Comparison of ENCODE assay signal across 24 cellular contexts in genomic region chr7:99420213-99420612, GRCh38. TPM values are rescaled to one million over a fixed set of nuclear protein-coding genes. Genes with fewer than 3 reads are reported as not detected.
DNase-seq lines count a peak whose midpoint lies in the region; ATAC-seq, FAIRE-seq and TF ChIP-seq lines count a peak whose summit lies in the region.
"Had no signal": no experiment of that assay in that cellular context is flagged by ENCODE, and none has a peak within 500 bp of the region (broad histone marks: within the 10 kb centered on the region; RNA-seq: fewer than 3 reads in every experiment).

No MANE protein-coding gene starts in this region.

- TF ChIP-seq EP300 in H1 (IDR thresholded peaks at IDR 0.05; ENCODE audit: borderline replicate concordance in 1 of 2, low read depth in 2 of 2, low read length in 2 of 2) = no peak

- 94% methylated on average over 5 of the region's 5 CpGs; no CpG with 5 or more reads in 1 of the 2 experiments for WGBS in H1 (ENCODE audit: extremely low coverage in 1 of 2, insufficient coverage in 1 of 2, insufficient read length in 1 of 2, insufficient replicate concordance in 2 of 2, low coverage in 1 of 2, low lambda C conversion rate in 2 of 2, missing lambda C conversion rate in 1 of 2), 2 experiments

- H3K4me3 ChIP-seq in H7 (ENCODE audit: insufficient read depth, low read depth, low read length) = no peak overlapping the region
- H3K4me3 ChIP-seq in H1 (ENCODE audit: extremely low read depth in 1 of 4, insufficient read depth in 2 of 4, low read depth in 3 of 4, low read length in 4 of 4) = no peak overlapping the region
- H3K4me3 ChIP-seq: MG63, SJCRH30 had no signal

- no peak overlapping the region for H3K56ac ChIP-seq in H1 (replicated peaks; ENCODE audit: insufficient read length, low read depth, low read length)

- H3K9me3 Mint-ChIP-seq in activated T-cell treated with anti-CD3 and anti-CD28 coated beads, Interleukin-2, amount 50 U/mL, for 24 hours = no peaks in the 10 kb centered on the region
- no peaks in the 10 kb centered on the region for H3K9me3 Mint-ChIP-seq in activated T-cell treated with anti-CD3 and anti-CD28 coated beads, Interleukin-2, amount 50 U/mL, for 72 hours
- H3K9me3 Mint-ChIP-seq in stimulated activated effector memory CD8-positive, alpha-beta T cell treated with anti-CD3 and anti-CD28 coated beads, Interleukin-12 subunit alpha, Interleukin-12 subunit beta, amount 100 ng/mL, for 72 hours = no peaks in the 10 kb centered on the region
- H3K9me3 Mint-ChIP-seq in nephron progenitor cell = peaks cover 5% of the 10 kb centered on the region
- H3K9me3 Mint-ChIP-seq: CD4-positive, alpha-beta T cell had no signal

- H3K27ac Mint-ChIP-seq in activated T-cell treated with anti-CD3 and anti-CD28 coated beads, Interleukin-2, amount 50 U/mL, for 24 hours = peak overlapping the region; percentile 33
- H3K27ac Mint-ChIP-seq in activated T-cell treated with anti-CD3 and anti-CD28 coated beads, Interleukin-2, amount 50 U/mL, for 72 hours = no peak overlapping the region
- peak overlapping the region; percentile 48 for H3K27ac Mint-ChIP-seq in stimulated activated effector memory CD8-positive, alpha-beta T cell treated with anti-CD3 and anti-CD28 coated beads, Interleukin-12 subunit alpha, Interleukin-12 subunit beta, amount 100 ng/mL, for 72 hours
- H3K27ac Mint-ChIP-seq in nephron progenitor cell = no peak overlapping the region
- H3K27ac Mint-ChIP-seq: B cell; CD4-positive, alpha-beta T cell had no signal

- H3K4me1 ChIP-seq in H1 (replicated peaks in 1 of 4; ENCODE audit: control insufficient read depth in 3 of 4, insufficient read depth in 4 of 4, low read length in 3 of 4) = no peaks in the 10 kb centered on the region; a peak in 1 of 7 replicates
- H3K4me1 ChIP-seq: SJCRH30 had no signal

- H3K4me1 Mint-ChIP-seq in activated T-cell treated with anti-CD3 and anti-CD28 coated beads, Interleukin-2, amount 50 U/mL, for 24 hours (ENCODE audit: low read depth) = peaks cover 5% of the 10 kb centered on the region
- H3K4me1 Mint-ChIP-seq in activated T-cell treated with anti-CD3 and anti-CD28 coated beads, Interleukin-2, amount 50 U/mL, for 72 hours (ENCODE audit: low read depth) = peaks cover 15% of the 10 kb centered on the region
- H3K4me1 Mint-ChIP-seq in stimulated activated effector memory CD8-positive, alpha-beta T cell treated with anti-CD3 and anti-CD28 coated beads, Interleukin-12 subunit alpha, Interleukin-12 subunit beta, amount 100 ng/mL, for 72 hours = peaks cover 7% of the 10 kb centered on the region
- H3K4me1 Mint-ChIP-seq in nephron progenitor cell = no peaks in the 10 kb centered on the region
- H3K4me1 Mint-ChIP-seq: B cell had no signal

- H3K79me1 ChIP-seq in H1 (ENCODE audit: low read depth, low read length) = no peaks in the 10 kb centered on the region; the same call in none of the 2 replicates

- no peak for TF ChIP-seq RAD21 in H1 (IDR thresholded peaks at IDR 0.05 in 1 of 2, conservative IDR thresholded peaks at IDR 0.05 in 1 of 2; ENCODE audit: low read depth in 2 of 2, low read length in 2 of 2)

- H3K18ac ChIP-seq in H1 (ENCODE audit: extremely low read depth, low read length) = no peak overlapping the region

- no peak overlapping the region for H3K23ac ChIP-seq in H1 (ENCODE audit: insufficient read length)

- TF ChIP-seq CTCF in H1 (IDR thresholded peaks at IDR 0.05; ENCODE audit: control extremely low read depth in 1 of 3, insufficient read depth in 1 of 3, low read depth in 1 of 3, low read length in 3 of 3) (no peak), nephron progenitor cell (IDR thresholded peaks at IDR 0.05) (no peak)

- no peaks in the 10 kb centered on the region for H3K27me3 Mint-ChIP-seq in activated T-cell treated with anti-CD3 and anti-CD28 coated beads, Interleukin-2, amount 50 U/mL, for 24 hours
- H3K27me3 Mint-ChIP-seq in activated T-cell treated with anti-CD3 and anti-CD28 coated beads, Interleukin-2, amount 50 U/mL, for 72 hours (ENCODE audit: low read depth) = no peaks in the 10 kb centered on the region
- H3K27me3 Mint-ChIP-seq in nephron progenitor cell (ENCODE audit: low read depth, poor library complexity) = no peaks in the 10 kb centered on the region
- H3K27me3 Mint-ChIP-seq: B cell; CD4-positive, alpha-beta T cell had no signal

- no peak for FAIRE-seq in H1 (lab: Jason Lieb, UNC)
- FAIRE-seq: D721Med, HTR-8/SVneo had no signal

- H3K27me3 ChIP-seq in H7 (ENCODE audit: control insufficient read depth, insufficient read depth, low read length) = no peaks in the 10 kb centered on the region
- no peaks in the 10 kb centered on the region; a peak in 1 of 7 replicates for H3K27me3 ChIP-seq in H1 (replicated peaks in 1 of 4; ENCODE audit: control insufficient read depth in 3 of 4, extremely low read depth in 1 of 4, insufficient read depth in 3 of 4, low read length in 3 of 4)
- H3K27me3 ChIP-seq: MG63, SJCRH30 had no signal

- no peak overlapping the region for H4K5ac ChIP-seq in H1 (ENCODE audit: insufficient read length, low read depth, low read length)

- TF ChIP-seq POLR2A in H1 (IDR thresholded peaks at IDR 0.05; ENCODE audit: control extremely low read depth in 1 of 2, low read depth in 2 of 2, low read length in 2 of 2) = no peak

- no peak overlapping the region for H2BK15ac ChIP-seq in H1 (ENCODE audit: low read length)

- no peak for DNase-seq in activated T-cell treated with anti-CD3 and anti-CD28 coated beads, Interleukin-2, amount 50 U/mL, for 24 hours
- no peak for DNase-seq in activated T-cell treated with anti-CD3 and anti-CD28 coated beads, Interleukin-2, amount 50 U/mL, for 72 hours
- DNase-seq in H7 (peak; percentile 37), H1 (ENCODE audit: low read depth in 1 of 2, low spot score in 2 of 2) (no peak), COLO668 (lab: John Stamatoyannopoulos, UW; ENCODE audit: unreplicated experiment) (no peak), nephron progenitor cell (no peak), NCI-H748 (lab: John Stamatoyannopoulos, UW; ENCODE audit: unreplicated experiment) (no peak)
- DNase-seq in stimulated activated effector memory CD8-positive, alpha-beta T cell treated with anti-CD3 and anti-CD28 coated beads, Interleukin-12 subunit alpha, Interleukin-12 subunit beta, amount 100 ng/mL, for 72 hours (ENCODE audit: low spot score in 2 of 2) = no peak
- DNase-seq: CD4-positive, alpha-beta T cell; DMS79 treated with DMSO at 0.1 percent for 48 hours; IMR-90; Karpas-422; MG63; NCI-H1048; NCI-H1436; NCI-H2029; NCI-H345; NCI-H524 treated with DMSO at 0.1 percent for 48 hours; PC-3; RPMI8226; SJCRH30 had no signal

- H3K4me2 ChIP-seq in H1 (ENCODE audit: insufficient read depth in 1 of 2, low read depth in 2 of 2, low read length in 2 of 2) = no peak overlapping the region

- no peak overlapping the region for H3K27ac ChIP-seq in H1 (ENCODE audit: low read depth, low read length)
- H3K27ac ChIP-seq: SJCRH30 had no signal

- no peaks in the 10 kb centered on the region for H3K9me3 ChIP-seq in H1 (ENCODE audit: insufficient read depth in 2 of 2, low read depth in 1 of 2, low read length in 1 of 2)
- H3K9me3 ChIP-seq: MG63, SJCRH30 had no signal

- POLR2A ChIA-PET in H1 (lab: Charles Lee; ENCODE audit: partially characterized antibody) = interaction anchor here (0.6 to 5.1 kb wide), 12 partner anchors 10 to 968 kb away, joined by 3 to 32 read pairs (median 5); partner anchors contain the start of genes BUD31, CPSF4, PDAP1 and PTCD1

- H3K9ac ChIP-seq in H1 (replicated peaks in 1 of 4; ENCODE audit: extremely low read depth in 1 of 4, low read depth in 3 of 4, low read length in 3 of 4) = no peak overlapping the region

- H3K14ac ChIP-seq in H1 (ENCODE audit: insufficient read length) = no peak overlapping the region

- no peaks in the 10 kb centered on the region for H3K79me2 ChIP-seq in H1 (ENCODE audit: control insufficient read depth in 1 of 2, insufficient read depth in 2 of 2, low read length in 2 of 2)

- no peak for ATAC-seq in activated T-cell treated with anti-CD3 and anti-CD28 coated beads, Interleukin-2, amount 50 U/mL, for 72 hours (replicated peaks in 1 of 2)
- no peak for ATAC-seq in stimulated activated effector memory CD8-positive, alpha-beta T cell treated with anti-CD3 and anti-CD28 coated beads, Interleukin-12 subunit alpha, Interleukin-12 subunit beta, amount 100 ng/mL, for 72 hours
- ATAC-seq: PC-3 had no signal

- no peak overlapping the region for H2BK20ac ChIP-seq in H1 (ENCODE audit: low read length)

- H3K23me2 ChIP-seq in H1 (ENCODE audit: low read depth, low read length) = no peaks in the 10 kb centered on the region

- no peak overlapping the region for H4K91ac ChIP-seq in H1 (replicated peaks; ENCODE audit: insufficient read length, low read length)

- H2BK5ac ChIP-seq in H1 (ENCODE audit: low read depth, low read length) = no peak overlapping the region

- peaks cover 93% of the 10 kb centered on the region for H3K36me3 Mint-ChIP-seq in activated T-cell treated with anti-CD3 and anti-CD28 coated beads, Interleukin-2, amount 50 U/mL, for 24 hours (ENCODE audit: low read depth)
- peaks cover 6 to 26% of the 10 kb centered on the region in 2 donors for H3K36me3 Mint-ChIP-seq in activated T-cell treated with anti-CD3 and anti-CD28 coated beads, Interleukin-2, amount 50 U/mL, for 72 hours (ENCODE audit: insufficient read depth in 2 of 2)
- peaks cover 90% of the 10 kb centered on the region for H3K36me3 Mint-ChIP-seq in stimulated activated effector memory CD8-positive, alpha-beta T cell treated with anti-CD3 and anti-CD28 coated beads, Interleukin-12 subunit alpha, Interleukin-12 subunit beta, amount 100 ng/mL, for 72 hours
- H3K36me3 Mint-ChIP-seq in nephron progenitor cell (ENCODE audit: low read depth) = peaks cover 44% of the 10 kb centered on the region

- no peak overlapping the region for H3K4ac ChIP-seq in H1 (replicated peaks; ENCODE audit: insufficient read length, low read depth, low read length)

- H2AK5ac ChIP-seq in H1 (ENCODE audit: low read depth, low read length) = no peak overlapping the region

- no peak overlapping the region for H2BK120ac ChIP-seq in H1 (replicated peaks; ENCODE audit: low read depth, low read length)

- H2AFZ ChIP-seq in H1 (ENCODE audit: low read length) = no peak overlapping the region

- no peak overlapping the region for H2BK12ac ChIP-seq in H1 (ENCODE audit: low read depth, low read length)

- peaks cover 3 to 18% of the 10 kb centered on the region in 2 experiments for H4K20me1 ChIP-seq in H1 (replicated peaks in 1 of 2; ENCODE audit: control insufficient read depth in 1 of 2, insufficient read depth in 2 of 2, low read length in 2 of 2)

- H4K8ac ChIP-seq in H1 (ENCODE audit: extremely low read depth, insufficient read depth, low read length) = no peak overlapping the region

- H3K36me3 ChIP-seq in H7 (replicated peaks; ENCODE audit: control insufficient read depth, insufficient read depth, low read length) (peaks cover 56% of the 10 kb centered on the region), H1 (ENCODE audit: control insufficient read depth in 2 of 4, insufficient read depth in 4 of 4, low read length in 3 of 4) (peaks cover 28 to 75% (median 56%) of the 10 kb centered on the region in 4 experiments)

- no peak overlapping the region for H3K4me3 Mint-ChIP-seq in activated T-cell treated with anti-CD3 and anti-CD28 coated beads, Interleukin-2, amount 50 U/mL, for 24 hours
- no peak overlapping the region for H3K4me3 Mint-ChIP-seq in activated T-cell treated with anti-CD3 and anti-CD28 coated beads, Interleukin-2, amount 50 U/mL, for 72 hours
- H3K4me3 Mint-ChIP-seq in stimulated activated effector memory CD8-positive, alpha-beta T cell treated with anti-CD3 and anti-CD28 coated beads, Interleukin-12 subunit alpha, Interleukin-12 subunit beta, amount 100 ng/mL, for 72 hours = no peak overlapping the region
- H3K4me3 Mint-ChIP-seq in nephron progenitor cell = no peak overlapping the region
- H3K4me3 Mint-ChIP-seq: B cell; CD4-positive, alpha-beta T cell had no signal

- CTCF ChIA-PET in H1 (lab: Charles Lee; ENCODE audit: partially characterized antibody) = interaction anchor here (0.7 to 2.3 kb wide), 6 partner anchors 11 to 265 kb away, joined by 3 to 8 read pairs (median 4); partner anchors contain the start of genes BUD31 and PDAP1

RNA-seq across cellular contexts. Expression of gene BUD31, which starts 11.4 kb away (rescaled TPM):
- total RNA-seq in activated T-cell treated with anti-CD3 and anti-CD28 coated beads, Interleukin-2, amount 50 U/mL, for 72 hours = 100 to 1,000 TPM; 218 to 228 TPM
- 74.9 and 78.9 TPM in 2 replicates for total RNA-seq in H7 (2014; rRNA removed; shearing (Covaris generic))
- 114 and 121 TPM in 2 replicates for total RNA-seq in H1 (2021; fragmentation: NEBNext Ultra II Directional; extraction: Animal tissue kit (Norgen Biotek cat#: 25700))
- 46.7 and 72.0 TPM in 2 replicates for polyA plus RNA-seq in H1 (2011; rRNA removed)
- polyA plus RNA-seq in H1 (2011; cell fraction: cytosol; rRNA removed) = 65.3 TPM
- 53.6 TPM for polyA plus RNA-seq in H1 (2011; cell fraction: nucleus; rRNA removed)
- 80.2 to 121 TPM (median 93.7 TPM) in 4 replicates for polyA plus RNA-seq in H1 (2012, experiment 1 of 2)
- polyA plus RNA-seq in H1 (2012, experiment 2 of 2) = 53.6 TPM
- polyA plus RNA-seq in H1 (2013, experiment 1 of 2) = 120 TPM
- polyA plus RNA-seq in H1 (2013, experiment 2 of 2) = 127 TPM
- polyA minus RNA-seq in H1 (2011; rRNA and poly(A)+ RNA removed) = 18.5 and 23.9 TPM in 2 replicates
- polyA minus RNA-seq in H1 (2011; cell fraction: cytosol; rRNA and poly(A)+ RNA removed) = 20.2 TPM
- 20.8 TPM for polyA minus RNA-seq in H1 (2011; cell fraction: nucleus; rRNA and poly(A)+ RNA removed)

RNA-seq across cellular contexts. Expression of gene PDAP1, which starts 11.8 kb away (rescaled TPM):
- total RNA-seq in activated T-cell treated with anti-CD3 and anti-CD28 coated beads, Interleukin-2, amount 50 U/mL, for 72 hours = 100 to 1,000 TPM in 1 of 2 donors, 10 to 100 TPM in 1; 95.0 to 108 TPM
- total RNA-seq in H7 (2014; rRNA removed; shearing (Covaris generic)) = 62.3 and 66.4 TPM in 2 replicates
- total RNA-seq in H1 (2021; fragmentation: NEBNext Ultra II Directional; extraction: Animal tissue kit (Norgen Biotek cat#: 25700)) = 169 and 174 TPM in 2 replicates
- polyA plus RNA-seq in H1 (2011; rRNA removed) = 26.6 and 37.1 TPM in 2 replicates
- polyA plus RNA-seq in H1 (2011; cell fraction: cytosol; rRNA removed) = 121 TPM
- polyA plus RNA-seq in H1 (2011; cell fraction: nucleus; rRNA removed) = 34.9 TPM
- polyA plus RNA-seq in H1 (2012, experiment 1 of 2) = 210 to 261 TPM (median 258 TPM) in 4 replicates
- polyA plus RNA-seq in H1 (2012, experiment 2 of 2) = 117 TPM
- 114 TPM for polyA plus RNA-seq in H1 (2013, experiment 1 of 2)
- 125 TPM for polyA plus RNA-seq in H1 (2013, experiment 2 of 2)
- 5.6 and 11.0 TPM in 2 replicates for polyA minus RNA-seq in H1 (2011; rRNA and poly(A)+ RNA removed)
- polyA minus RNA-seq in H1 (2011; cell fraction: cytosol; rRNA and poly(A)+ RNA removed) = 30.0 TPM
- 9.4 TPM for polyA minus RNA-seq in H1 (2011; cell fraction: nucleus; rRNA and poly(A)+ RNA removed)

RNA-seq across cellular contexts. Expression of gene PTCD1, which starts 18.4 kb away (rescaled TPM):
- total RNA-seq in activated T-cell treated with anti-CD3 and anti-CD28 coated beads, Interleukin-2, amount 50 U/mL, for 72 hours = 1 to 10 TPM; 6.1 to 8.9 TPM
- total RNA-seq in H7 (2014; rRNA removed; shearing (Covaris generic)) = 11.2 and 13.3 TPM in 2 replicates
- total RNA-seq in H1 (2021; fragmentation: NEBNext Ultra II Directional; extraction: Animal tissue kit (Norgen Biotek cat#: 25700)) = 7.5 and 8.5 TPM in 2 replicates
- 7.6 and 9.6 TPM in 2 replicates for polyA plus RNA-seq in H1 (2011; rRNA removed)
- 9.6 TPM for polyA plus RNA-seq in H1 (2011; cell fraction: cytosol; rRNA removed)
- 14.9 TPM for polyA plus RNA-seq in H1 (2011; cell fraction: nucleus; rRNA removed)
- polyA plus RNA-seq in H1 (2012, experiment 1 of 2) = 8.4 to 9.8 TPM (median 9.2 TPM) in 4 replicates
- polyA plus RNA-seq in H1 (2012, experiment 2 of 2) = 7.8 TPM
- polyA plus RNA-seq in H1 (2013, experiment 1 of 2) = 5.9 TPM
- polyA plus RNA-seq in H1 (2013, experiment 2 of 2) = 5.8 TPM
- 7.4 and 7.9 TPM in 2 replicates for polyA minus RNA-seq in H1 (2011; rRNA and poly(A)+ RNA removed)
- 8.7 TPM for polyA minus RNA-seq in H1 (2011; cell fraction: cytosol; rRNA and poly(A)+ RNA removed)
- polyA minus RNA-seq in H1 (2011; cell fraction: nucleus; rRNA and poly(A)+ RNA removed) = 7.7 TPM

RNA-seq across cellular contexts. Expression of gene CPSF4, which starts 18.5 kb away (rescaled TPM):
- 10 to 100 TPM; 59.2 to 65.9 TPM for total RNA-seq in activated T-cell treated with anti-CD3 and anti-CD28 coated beads, Interleukin-2, amount 50 U/mL, for 72 hours
- 93.5 and 95.1 TPM in 2 replicates for total RNA-seq in H7 (2014; rRNA removed; shearing (Covaris generic))
- 74.8 and 77.5 TPM in 2 replicates for total RNA-seq in H1 (2021; fragmentation: NEBNext Ultra II Directional; extraction: Animal tissue kit (Norgen Biotek cat#: 25700))
- 103 and 156 TPM in 2 replicates for polyA plus RNA-seq in H1 (2011; rRNA removed)
- polyA plus RNA-seq in H1 (2011; cell fraction: cytosol; rRNA removed) = 114 TPM
- 301 TPM for polyA plus RNA-seq in H1 (2011; cell fraction: nucleus; rRNA removed)
- 66.8 to 95.4 TPM (median 80.9 TPM) in 4 replicates for polyA plus RNA-seq in H1 (2012, experiment 1 of 2)
- polyA plus RNA-seq in H1 (2012, experiment 2 of 2) = 75.9 TPM
- 46.9 TPM for polyA plus RNA-seq in H1 (2013, experiment 1 of 2)
- 42.5 TPM for polyA plus RNA-seq in H1 (2013, experiment 2 of 2)
- polyA minus RNA-seq in H1 (2011; rRNA and poly(A)+ RNA removed) = 105 and 116 TPM in 2 replicates
- polyA minus RNA-seq in H1 (2011; cell fraction: cytosol; rRNA and poly(A)+ RNA removed) = 59.0 TPM
- polyA minus RNA-seq in H1 (2011; cell fraction: nucleus; rRNA and poly(A)+ RNA removed) = 86.4 TPM

RNA-seq across cellular contexts. Expression of gene ARPC1B, which starts 45.7 kb away (rescaled TPM):
- 100 to 1,000 TPM; 202 to 208 TPM for total RNA-seq in activated T-cell treated with anti-CD3 and anti-CD28 coated beads, Interleukin-2, amount 50 U/mL, for 72 hours
- total RNA-seq in H7 (2014; rRNA removed; shearing (Covaris generic)) = 108 and 126 TPM in 2 replicates
- 61.8 and 64.5 TPM in 2 replicates for total RNA-seq in H1 (2021; fragmentation: NEBNext Ultra II Directional; extraction: Animal tissue kit (Norgen Biotek cat#: 25700))
- polyA plus RNA-seq in H1 (2011; rRNA removed) = 115 and 165 TPM in 2 replicates
- polyA plus RNA-seq in H1 (2011; cell fraction: cytosol; rRNA removed) = 131 TPM
- polyA plus RNA-seq in H1 (2011; cell fraction: nucleus; rRNA removed) = 118 TPM
- 92.2 to 133 TPM (median 114 TPM) in 4 replicates for polyA plus RNA-seq in H1 (2012, experiment 1 of 2)
- polyA plus RNA-seq in H1 (2012, experiment 2 of 2) = 70.9 TPM
- 63.9 TPM for polyA plus RNA-seq in H1 (2013, experiment 1 of 2)
- polyA plus RNA-seq in H1 (2013, experiment 2 of 2) = 58.2 TPM
- polyA minus RNA-seq in H1 (2011; rRNA and poly(A)+ RNA removed) = 33.9 and 53.6 TPM in 2 replicates
- polyA minus RNA-seq in H1 (2011; cell fraction: cytosol; rRNA and poly(A)+ RNA removed) = 42.2 TPM
- 46.0 TPM for polyA minus RNA-seq in H1 (2011; cell fraction: nucleus; rRNA and poly(A)+ RNA removed)

Comparison
In these comparisons a context has a peak if more than half of its experiments do, and no peak if none do; other contexts are left out.
1. H3K27ac Mint-ChIP-seq: peak in activated T-cell treated with anti-CD3 and anti-CD28 coated beads, Interleukin-2, amount 50 U/mL, for 24 hours (single experiment) and stimulated activated effector memory CD8-positive, alpha-beta T cell treated with anti-CD3 and anti-CD28 coated beads, Interleukin-12 subunit alpha, Interleukin-12 subunit beta, amount 100 ng/mL, for 72 hours (single experiment); none in activated T-cell treated with anti-CD3 and anti-CD28 coated beads, Interleukin-2, amount 50 U/mL, for 72 hours (single experiment) and nephron progenitor cell (single experiment).